ENCODE assay signal across 11 cellular contexts in the genomic region with DNA sequence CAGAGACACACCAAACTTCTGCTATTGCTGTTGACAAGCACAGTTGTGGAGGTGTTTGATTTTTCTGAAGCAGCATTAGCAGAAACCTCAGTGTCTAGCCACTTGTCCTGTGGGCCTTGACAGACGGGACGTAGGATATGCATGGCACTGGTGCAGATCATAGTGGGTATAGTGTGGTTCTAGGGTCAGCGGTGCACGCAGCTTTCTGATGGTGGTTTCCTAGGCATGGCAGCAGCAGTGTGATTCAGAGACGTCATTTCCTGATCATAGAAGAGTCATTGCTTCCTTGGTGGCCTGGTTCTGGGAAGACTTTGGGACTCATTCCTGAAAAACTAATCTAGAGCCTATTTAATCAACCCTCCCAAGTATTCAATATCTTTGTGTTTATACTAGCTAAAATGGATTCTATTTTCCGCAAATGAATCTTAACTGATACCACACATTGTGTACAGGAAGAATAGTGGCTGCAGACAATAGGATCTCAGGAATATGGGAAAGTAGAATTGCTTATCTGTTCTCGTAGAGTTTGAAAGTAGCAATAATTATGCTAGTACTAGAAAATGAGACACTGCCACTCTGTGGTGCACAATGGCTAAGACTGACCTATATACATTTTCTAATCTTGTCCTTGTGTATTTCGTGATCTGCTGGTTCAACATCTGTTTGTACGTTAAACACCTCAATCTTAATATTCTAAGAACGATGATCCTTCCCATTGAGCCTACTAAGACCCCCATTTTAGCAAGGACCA. TPM values are rescaled to one million over a fixed set of nuclear protein-coding genes. Genes with fewer than 3 reads are reported as not detected.
DNase-seq lines count a peak whose midpoint lies in the region; ATAC-seq and TF ChIP-seq lines count a peak whose summit lies in the region.
"Had no signal": no experiment of that assay in that cellular context is flagged by ENCODE, and none has a peak within 500 bp of the region (broad histone marks: within the 10 kb centered on the region; RNA-seq: fewer than 3 reads in every experiment).

No MANE protein-coding gene starts in this region.

- no TSS peak for BruUV-seq in PC-3 (replicated peaks; lab: Mats Ljungman, UMichigan)

- peak overlapping the region in 1 of 3 experiments; percentile 74; a peak in 1 of 7 replicates for H3K27ac Mint-ChIP-seq in H9

- H3K36me3 ChIP-seq in DND-41 (ENCODE audit: insufficient read depth, low read length) (no peaks in the 10 kb centered on the region; the same call in 1 of the 2 replicates), PC-3 (ENCODE audit: low read depth, low read length) (no peaks in the 10 kb centered on the region)

- H3K79me1 ChIP-seq in H9 (ENCODE audit: insufficient read depth, low read depth, low read length, poor library complexity, severe bottlenecking) = no peaks in the 10 kb centered on the region

- H3K27ac ChIP-seq in DND-41 (ENCODE audit: low read length) (no peak overlapping the region), PC-3 (ENCODE audit: low read length) (no peak overlapping the region), H9 (ENCODE audit: insufficient read length, low read depth, low read length) (no peak overlapping the region)

- no peak overlapping the region for H4K8ac ChIP-seq in H9 (replicated peaks; ENCODE audit: insufficient read length, low read depth, low read length)

- peaks cover 13% of the 10 kb centered on the region for H3K4me1 ChIP-seq in DND-41 (ENCODE audit: insufficient read depth, low read length)
- H3K4me1 ChIP-seq in PC-3 (ENCODE audit: insufficient read depth, low read length) = peaks cover 6% of the 10 kb centered on the region
- H3K4me1 ChIP-seq in H9 (ENCODE audit: insufficient read depth, low read length) = no peaks in the 10 kb centered on the region

- POLR2A ChIA-PET in PC-3 (lab: Charles Lee; ENCODE audit: unreplicated experiment) = no interaction called here

- H3K27me3 Mint-ChIP-seq in H9 (ENCODE audit: low read depth) = peaks cover 3% of the 10 kb centered on the region; the same call in 1 of the 2 replicates

- H2BK5ac ChIP-seq in H9 (ENCODE audit: insufficient read length, low read length) = no peak overlapping the region

- H3K4me1 Mint-ChIP-seq in H9 = peaks cover 13 to 15% of the 10 kb centered on the region in 2 experiments

- H2BK12ac ChIP-seq in H9 (ENCODE audit: insufficient read length, low read depth, low read length) = no peak overlapping the region

- H2BK15ac ChIP-seq in H9 (ENCODE audit: low read depth, low read length) = no peak overlapping the region

- H3K9me3 Mint-ChIP-seq in H9 = no peaks in the 10 kb centered on the region

- peaks cover 0 to 4% (median 0%) of the 10 kb centered on the region in 3 experiments; a peak in 3 of 7 replicates for H3K36me3 Mint-ChIP-seq in H9 (ENCODE audit: insufficient read depth in 1 of 3, low read depth in 3 of 3)

- H2AFZ ChIP-seq in DND-41 (ENCODE audit: low read depth, low read length) (no peak overlapping the region), PC-3 (ENCODE audit: low read length) (no peak overlapping the region), H9 (ENCODE audit: low read length) (no peak overlapping the region)

- H3F3A ChIP-seq in PC-3 (ENCODE audit: low read length, unreplicated experiment) = no peaks in the 10 kb centered on the region

- no peak overlapping the region for H2BK120ac ChIP-seq in H9 (ENCODE audit: low read depth, low read length, poor library complexity, severe bottlenecking)

- no peak overlapping the region for H3T11ph ChIP-seq in H9 (ENCODE audit: low read length)

- DNase-seq in AML-193 (lab: John Stamatoyannopoulos, UW) (peak; percentile 7 to 10), DND-41 (no peak), PC-3 (peak; percentile 38), fibroblast of mammary gland (ENCODE audit: low read depth) (peak; percentile 25), SW480 (ENCODE audit: low spot score) (no peak), H9 (no peak)
- DNase-seq: activated CD4-positive, alpha-beta T cell treated with anti-CD3 and anti-CD28 coated beads, Interleukin-2, amount 50 U/mL, for 48 hours; DMS79 treated with DMSO at 0.1 percent for 48 hours; GOT3 had no signal

- H3K9me2 ChIP-seq in PC-3 (replicated peaks; ENCODE audit: low read length) = no peaks in the 10 kb centered on the region

- WGBS in H9 (ENCODE audit: extremely low coverage, insufficient read length, low lambda C conversion rate) = no CpG with 5 or more reads among the region's 10 CpGs

- H3K4me3 ChIP-seq in DND-41 (ENCODE audit: low read depth in 1 of 2, low read length in 2 of 2) = no peak overlapping the region
- no peak overlapping the region for H3K4me3 ChIP-seq in PC-3 (ENCODE audit: low read length)
- H3K4me3 ChIP-seq in fibroblast of mammary gland (ENCODE audit: control insufficient read depth, low read depth, low read length) = no peak overlapping the region

- CTCF ChIA-PET in PC-3 (lab: Charles Lee) = no interaction called here

- intact Hi-C loops in PC-3 (cut with micrococcal nuclease) = loop anchor here (1.0 kb wide), 1 partner anchor 259 kb away; no protein-coding TSS in a partner anchor

- peak overlapping the region in 1 of 2 experiments; percentile 88; a peak in 1 of 5 replicates for H3K4me3 Mint-ChIP-seq in H9

- no peaks in the 10 kb centered on the region for H3K9me3 ChIP-seq in DND-41 (ENCODE audit: insufficient read depth, low read length, severe bottlenecking)
- no peaks in the 10 kb centered on the region for H3K9me3 ChIP-seq in PC-3 (ENCODE audit: low read length)
- no peaks in the 10 kb centered on the region for H3K9me3 ChIP-seq in H9 (ENCODE audit: control insufficient read depth, low read depth, low read length)

- peaks cover 16% of the 10 kb centered on the region for H3K23me2 ChIP-seq in H9 (ENCODE audit: insufficient read length, low read depth, low read length, poor library complexity, severe bottlenecking)

- no peak overlapping the region for H4K91ac ChIP-seq in H9 (ENCODE audit: insufficient read length, low read depth, low read length)

- H3K79me2 ChIP-seq in DND-41 (ENCODE audit: insufficient read depth, low read length) (peaks cover 31% of the 10 kb centered on the region), PC-3 (ENCODE audit: low read length) (peaks cover 28% of the 10 kb centered on the region), H9 (ENCODE audit: insufficient read depth, low read length) (peaks cover 15% of the 10 kb centered on the region)

- no peak overlapping the region for H3K4ac ChIP-seq in H9 (ENCODE audit: low read depth, low read length)

- no peak overlapping the region for H4K5ac ChIP-seq in H9 (ENCODE audit: insufficient read length, low read depth, low read length)

- no peak overlapping the region for H3K18ac ChIP-seq in H9 (ENCODE audit: insufficient read length, low read depth, low read length)

- H3K56ac ChIP-seq in H9 (ENCODE audit: insufficient read length, low read depth, low read length) = no peak overlapping the region

- H3K27me3 ChIP-seq in DND-41 (ENCODE audit: insufficient read depth, low read length, poor library complexity) (peaks cover 2% of the 10 kb centered on the region), PC-3 (ENCODE audit: low read length) (no peaks in the 10 kb centered on the region), H9 (ENCODE audit: insufficient read depth, low read length) (no peaks in the 10 kb centered on the region)

- no peak overlapping the region for H3K14ac ChIP-seq in H9 (ENCODE audit: insufficient read depth, low read length)

- H2AK5ac ChIP-seq in H9 (ENCODE audit: insufficient read length, low read length) = no peak overlapping the region

- TF ChIP-seq CTCF in DND-41 (IDR thresholded peaks at IDR 0.05; ENCODE audit: borderline replicate concordance, extremely low read depth, low read length, poor library complexity, severe bottlenecking) (peak; percentile 33), PC-3 (conservative IDR thresholded peaks at IDR 0.05; ENCODE audit: low read depth, low read length) (peak; percentile 41; the same call in 1 of the 2 replicates), fibroblast of mammary gland (conservative IDR thresholded peaks at IDR 0.05; ENCODE audit: control insufficient read depth, insufficient read depth, low read depth, low read length) (no peak), H9 (conservative IDR thresholded peaks at IDR 0.05) (no peak)

- ATAC-seq in DND-41 (ENCODE audit: insufficient read depth, low read depth) = no peak
- ATAC-seq in PC-3 = no peak
- no peak for ATAC-seq in GM21528 (IDR thresholded peaks at IDR 0.05; ENCODE audit: low FRiP score, unreplicated experiment)
- no peak for ATAC-seq in GM18498 (IDR thresholded peaks at IDR 0.05; ENCODE audit: unreplicated experiment)

- no peak overlapping the region for H3K4me2 ChIP-seq in DND-41 (ENCODE audit: insufficient read depth, low read length)
- H3K4me2 ChIP-seq in PC-3 (ENCODE audit: low read length) = no peak overlapping the region
- no peak overlapping the region for H3K4me2 ChIP-seq in H9 (ENCODE audit: insufficient read depth, insufficient read length, low read length)

- no peak overlapping the region for H2BK20ac ChIP-seq in H9 (ENCODE audit: low read depth, low read length, poor library complexity, severe bottlenecking)

- no peak overlapping the region for H3K9ac ChIP-seq in DND-41 (ENCODE audit: low read depth, low read length)
- H3K9ac ChIP-seq in PC-3 (ENCODE audit: low read length) = no peak overlapping the region
- H3K9ac ChIP-seq in H9 (ENCODE audit: extremely low read depth, insufficient read length, low read length) = no peak overlapping the region

- H4K20me1 ChIP-seq in DND-41 (ENCODE audit: insufficient read depth, low read length) = peaks cover 14% of the 10 kb centered on the region
- peaks cover 13% of the 10 kb centered on the region for H4K20me1 ChIP-seq in PC-3 (ENCODE audit: low read length)
- H4K20me1 ChIP-seq in H9 (ENCODE audit: control insufficient read depth, insufficient read depth, insufficient read length) = no peaks in the 10 kb centered on the region

- no peak overlapping the region for H3K23ac ChIP-seq in H9 (ENCODE audit: insufficient read length, low read depth, low read length)

RNA-seq across cellular contexts. Expression of gene USP1, which starts 2.8 kb away (rescaled TPM):
- total RNA-seq in PC-3 (2014; rRNA removed) (42.6 and 43.8 TPM in 2 replicates), H9 (2021) (62.2 and 64.6 TPM in 2 replicates)

Comparison
In these comparisons a context has a peak if more than half of its experiments do, and no peak if none do; other contexts are left out.
1. DNase-seq: peak in AML-193 (2 of 2), PC-3 (single experiment) and fibroblast of mammary gland (single experiment); none in DND-41 (single experiment), SW480 (single experiment) and H9 (single experiment).
2. CTCF ChIP-seq: peak in DND-41 (single experiment) and PC-3 (single experiment); none in fibroblast of mammary gland (single experiment) and H9 (single experiment).